In the genomic region with DNA sequence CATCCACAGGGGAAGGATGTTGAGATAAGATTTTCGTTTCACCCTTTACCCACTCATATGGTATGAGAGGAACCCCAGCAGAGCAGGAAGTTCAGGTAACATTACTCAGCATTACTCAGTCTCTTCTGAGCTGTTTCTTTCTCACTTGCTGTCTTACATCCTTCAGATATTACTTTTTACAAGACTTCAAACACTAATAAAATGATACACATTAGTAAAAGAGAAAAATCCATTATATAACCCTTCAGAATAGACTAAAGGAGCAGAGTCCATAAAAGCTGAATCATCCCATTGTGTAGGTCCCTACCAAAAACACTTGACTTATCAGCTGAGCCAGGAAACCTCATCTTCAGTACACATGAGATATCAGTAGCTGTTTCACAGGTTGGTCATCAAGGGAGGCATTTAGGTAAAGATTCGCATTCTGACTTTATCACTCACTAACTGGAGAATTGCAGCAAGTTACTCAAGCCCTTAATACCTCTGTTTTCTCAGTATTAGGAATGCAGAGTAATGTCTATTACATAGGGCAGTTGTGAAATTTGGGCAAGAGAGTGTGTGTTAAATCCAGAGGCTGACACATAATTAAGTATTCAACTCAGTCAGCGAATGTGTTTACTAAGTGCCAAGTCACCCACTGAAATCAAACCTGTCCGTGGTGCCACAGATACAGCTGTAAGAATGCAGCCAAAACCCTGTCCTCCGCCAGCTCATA, we compare ENCODE assay signal across 9 cellular contexts. TPM values are rescaled to one million over a fixed set of nuclear protein-coding genes. Genes with fewer than 3 reads are reported as not detected.
DNase-seq lines count a peak whose midpoint lies in the region; ATAC-seq, FAIRE-seq and TF ChIP-seq lines count a peak whose summit lies in the region.
"Had no signal": no experiment of that assay in that cellular context is flagged by ENCODE, and none has a peak within 500 bp of the region (broad histone marks: within the 10 kb centered on the region; RNA-seq: fewer than 3 reads in every experiment).

No MANE protein-coding gene starts in this region.

- WGBS in adrenal gland, 4 donors: 69 to 78% (median 77%) methylated on average over 5 of the region's 5 CpGs

- CTCF ChIA-PET in GM10248 (lab: Yijun Ruan, JAX): interaction anchor here (1.3 kb wide), 1 partner anchor 10 kb away, joined by 3 read pairs; no protein-coding TSS in a partner anchor

- POLR2A ChIA-PET in GM10248 (lab: Yijun Ruan, JAX): interaction anchor here (0.7 kb wide), 1 partner anchor 795 kb away, joined by 3 read pairs; no protein-coding TSS in a partner anchor

- ATAC-seq in foreskin keratinocyte: peak; percentile 88

- TF ChIP-seq CTCF in GM12865 (IDR thresholded peaks at IDR 0.05; ENCODE audit: insufficient read depth, low read depth, low read length, missing control alignments) (no peak), foreskin keratinocyte (conservative IDR thresholded peaks at IDR 0.05) (no peak), GM10248 (IDR thresholded peaks at IDR 0.05; ENCODE audit: control extremely low read depth, extremely low read depth, low read depth, missing control alignments) (no peak), adrenal gland (IDR thresholded peaks at IDR 0.05) (no peak), Peyer's patch (IDR thresholded peaks at IDR 0.05) (no peak)

- no peak overlapping the region for H3K4me3 ChIP-seq in GM12865 (ENCODE audit: low read depth, low read length)
- H3K4me3 ChIP-seq in adrenal gland: no peak overlapping the region
- no peak overlapping the region for H3K4me3 ChIP-seq in Peyer's patch
- H3K4me3 ChIP-seq: heart right ventricle had no signal

- peaks cover 4% of the 10 kb centered on the region for H3K4me1 ChIP-seq in foreskin keratinocyte
- H3K4me1 ChIP-seq in adrenal gland (replicated peaks in 1 of 2): no peaks in the 10 kb centered on the region
- no peaks in the 10 kb centered on the region for H3K4me1 ChIP-seq in Peyer's patch

- TF ChIP-seq POLR2A in H54 (IDR thresholded peaks at IDR 0.05; ENCODE audit: low read depth, low read length) (no peak), adrenal gland (IDR thresholded peaks at IDR 0.05) (no peak), Peyer's patch (IDR thresholded peaks at IDR 0.05) (no peak)

- intact Hi-C loops in adrenal gland (cut with DNase I): no loop called here

- FAIRE-seq in H54 (lab: Jason Lieb, UNC): peak; percentile 92
- peak; percentile 96 for FAIRE-seq in RCC 7860 (lab: Jason Lieb, UNC)

- H3K9me3 ChIP-seq in adrenal gland (replicated peaks in 1 of 3) (no peaks in the 10 kb centered on the region), Peyer's patch (no peaks in the 10 kb centered on the region)
- H3K9me3 ChIP-seq: heart right ventricle had no signal

- peak; percentile 34 for DNase-seq in GM12865 (ENCODE audit: low read depth)
- DNase-seq in H54 (ENCODE audit: insufficient read length, low spot score): no peak
- peak; percentile 99 for DNase-seq in RCC 7860 (ENCODE audit: low spot score)
- DNase-seq in foreskin keratinocyte: peak; percentile 96 to 98
- DNase-seq in GM10248 (ENCODE audit: extremely low spot score): no peak
- DNase-seq in adrenal gland: no peak
- DNase-seq in Peyer's patch: no peak
- DNase-seq in DMS 273 treated with DMSO at 0.1 percent for 48 hours (lab: John Stamatoyannopoulos, UW): no peak
- DNase-seq: heart right ventricle had no signal

- H3K27ac ChIP-seq in foreskin keratinocyte (peak overlapping the region; percentile 64), adrenal gland (no peak overlapping the region), Peyer's patch (no peak overlapping the region)

- no peaks in the 10 kb centered on the region for H3K36me3 ChIP-seq in adrenal gland (replicated peaks in 1 of 2)
- H3K36me3 ChIP-seq in Peyer's patch: no peaks in the 10 kb centered on the region
- H3K36me3 ChIP-seq: heart right ventricle had no signal

- no peaks in the 10 kb centered on the region for H3K27me3 ChIP-seq in foreskin keratinocyte
- H3K27me3 ChIP-seq in adrenal gland: no peaks in the 10 kb centered on the region
- H3K27me3 ChIP-seq in Peyer's patch: no peaks in the 10 kb centered on the region
- H3K27me3 ChIP-seq: heart right ventricle had no signal

RNA-seq across cellular contexts. Expression of a gene that starts 44.7 kb away (rescaled TPM):
- total RNA-seq in foreskin keratinocyte (133 and 156 TPM in 2 replicates), adrenal gland (10 to 100 TPM; 14.4 to 70.2 (median 38.9) TPM), Peyer's patch (100 to 1,000 TPM in 3 of 4 donors, 10 to 100 TPM in 1; 92.5 to 180 (median 145) TPM)
- polyA plus RNA-seq in foreskin keratinocyte (42.0 and 42.5 TPM in 2 replicates), adrenal gland (10 to 100 TPM; 14.9 to 25.2 (median 18.0) TPM)

Comparison
In these comparisons a context has a peak if more than half of its experiments do, and no peak if none do; other contexts are left out.
1. DNase-seq: peak in GM12865 (single experiment), RCC 7860 (single experiment) and foreskin keratinocyte (2 of 2); none in H54 (single experiment), GM10248 (single experiment), adrenal gland (0 of 7), Peyer's patch (0 of 3) and DMS 273 treated with DMSO at 0.1 percent for 48 hours (single experiment).